ENCODE assay signal across 23 cellular contexts in genomic region chr14:92735344-92735743, GRCh38. TPM values are rescaled to one million over a fixed set of nuclear protein-coding genes. Genes with fewer than 3 reads are reported as not detected.
"Had no signal": no experiment of that assay in that cellular context is flagged by ENCODE, and none has a peak within 500 bp of the region (broad histone marks: within the 10 kb centered on the region; RNA-seq: fewer than 3 reads in every experiment).

No MANE protein-coding gene starts in this region.

- H3K4me3 ChIP-seq: hepatocyte, left lung, lung, mucosa of descending colon, ovary, right atrium auricular region, right lobe of liver, smooth muscle cell, testis, tibial artery, uterus had no signal

- DNase-seq: kidney; left colon; left lung; midbrain; mucosa of descending colon; naive thymus-derived CD4-positive, alpha-beta T cell; ovary; right lobe of liver; stimulated activated CD4-positive, alpha-beta T cell treated with anti-CD3 and anti-CD28 coated beads, Interleukin-1b, Interleukin-23, amount 100 ng/mL, for 48 hours; stimulated activated CD4-positive, alpha-beta T cell treated with anti-CD3 and anti-CD28 coated beads, Interleukin-2, amount 100 ng/mL, for 48 hours; stimulated activated CD4-positive, alpha-beta T cell treated with anti-CD3 and anti-CD28 coated beads, Interleukin-4, amount 100 ng/mL, for 4 hours; stimulated activated CD8-positive, alpha-beta memory T cell treated with anti-CD3 and anti-CD28 coated beads, Interleukin-4, amount 100 ng/mL, for 48 hours; stimulated activated naive CD4-positive, alpha-beta T cell treated with Interleukin-2 at 50 U/mL for 16 hours; stimulated activated naive CD8-positive, alpha-beta T cell treated with anti-CD3 and anti-CD28 coated beads, Interleukin-15, amount 100 ng/mL, for 72 hours; substantia nigra; testis; tibial artery; uterus had no signal

- H3K9me3 ChIP-seq: left lung, mucosa of descending colon, ovary, right atrium auricular region, right lobe of liver, testis, tibial artery, uterus had no signal

- H3K36me3 ChIP-seq: ovary, uterus had no signal

- H3K27ac ChIP-seq: hepatocyte, left lung, ovary, right atrium auricular region, right lobe of liver, testis, tibial artery, uterus had no signal

- H2AFZ ChIP-seq: hepatocyte had no signal

- H3K4me2 ChIP-seq: hepatocyte, smooth muscle cell had no signal

- H3K27me3 ChIP-seq: hepatocyte, left lung, ovary, right atrium auricular region, right lobe of liver, testis, tibial artery, uterus had no signal

- H3K4me1 ChIP-seq: right lobe of liver, uterus had no signal

RNA-seq across cellular contexts. Expression of gene LGMN, which starts 13.1 kb away (rescaled TPM):
- total RNA-seq: natural killer cell treated with Interleukin-12 subunit alpha and Interleukin-12 subunit beta and Interleukin-15 and Interleukin-18, amount 100 ng/mL, for 72 hours had no signal
